Comparison of ENCODE assay signal across 4 cellular contexts in genomic region chr4:10569491-10569890, GRCh38.
"Had no signal": no experiment of that assay in that cellular context is flagged by ENCODE, and none has a peak within 500 bp of the region (broad histone marks: within the 10 kb centered on the region; RNA-seq: fewer than 3 reads in every experiment).

No MANE protein-coding gene starts in this region.

- H3K4me3 ChIP-seq: K562 had no signal

- ATAC-seq: HepG2, K562 had no signal

- DNase-seq: IMR-90 had no signal

- H3K27ac ChIP-seq: HL-60 had no signal
